ENCODE assay signal across 16 cellular contexts in genomic region chr2:238304116-238304515, GRCh38. TPM values are rescaled to one million over a fixed set of nuclear protein-coding genes. Genes with fewer than 3 reads are reported as not detected.
DNase-seq lines count a peak whose midpoint lies in the region; ATAC-seq and TF ChIP-seq lines count a peak whose summit lies in the region.
"Had no signal": no experiment of that assay in that cellular context is flagged by ENCODE, and none has a peak within 500 bp of the region (broad histone marks: within the 10 kb centered on the region; RNA-seq: fewer than 3 reads in every experiment).

No MANE protein-coding gene starts in this region.

- H3K9me3 ChIP-seq in upper lobe of right lung: no peaks in the 10 kb centered on the region
- H3K9me3 ChIP-seq: A549, Caco-2 had no signal

- TF ChIP-seq CTCF in upper lobe of right lung (IDR thresholded peaks at IDR 0.05): no peak

- no peaks in the 10 kb centered on the region for H3K36me3 ChIP-seq in upper lobe of right lung

- peaks cover 4% of the 10 kb centered on the region for H3K4me1 ChIP-seq in upper lobe of right lung

- no peak overlapping the region for H3K4me3 ChIP-seq in upper lobe of right lung
- H3K4me3 ChIP-seq: A549, GM23338 had no signal

- DNase-seq in activated CD4-positive, CD25-positive, alpha-beta regulatory T cell treated with anti-CD3 and anti-CD28 coated beads, Interleukin-2, amount 50 U/mL, for 72 hours: peak; percentile 12
- DNase-seq in islet precursor cell (peak; percentile 42), posterior vena cava (ENCODE audit: low spot score) (peak; percentile 69), upper lobe of right lung (peak; percentile 47), GM19238 (ENCODE audit: insufficient read length, low spot score) (no peak)
- DNase-seq: AML-193; Caco-2; CD4-positive, alpha-beta T cell; HFFc6 had no signal

- H3K27ac ChIP-seq in upper lobe of right lung: no peak overlapping the region
- H3K27ac ChIP-seq: C4-2B had no signal

- intact Hi-C loops in posterior vena cava (cut with DNase I): no loop called here
- intact Hi-C loops in upper lobe of right lung (cut with DNase I): no loop called here

- no peak for ATAC-seq in activated CD4-positive, CD25-positive, alpha-beta regulatory T cell treated with anti-CD3 and anti-CD28 coated beads, Interleukin-2, amount 50 U/mL, for 24 hours
- no peak for ATAC-seq in upper lobe of right lung
- ATAC-seq in GM21381 (IDR thresholded peaks at IDR 0.05; ENCODE audit: unreplicated experiment): no peak
- ATAC-seq in HG02759 (IDR thresholded peaks at IDR 0.05; ENCODE audit: unreplicated experiment): no peak
- ATAC-seq: HepG2 had no signal

- H3K27me3 ChIP-seq in upper lobe of right lung: no peaks in the 10 kb centered on the region

RNA-seq across cellular contexts. Expression of gene PER2, which starts 15.7 kb away (rescaled TPM):
- total RNA-seq in posterior vena cava (10 to 100 TPM; 10.1 to 16.8 TPM), upper lobe of right lung (22.7 TPM)

RNA-seq across cellular contexts. Expression of gene TRAF3IP1, which starts 16.2 kb away (rescaled TPM):
- 10 to 100 TPM; 27.1 to 37.2 TPM for total RNA-seq in posterior vena cava
- total RNA-seq in upper lobe of right lung: 20.8 TPM
